Comparison of ENCODE assay signal across 8 cellular contexts in the genomic region with DNA sequence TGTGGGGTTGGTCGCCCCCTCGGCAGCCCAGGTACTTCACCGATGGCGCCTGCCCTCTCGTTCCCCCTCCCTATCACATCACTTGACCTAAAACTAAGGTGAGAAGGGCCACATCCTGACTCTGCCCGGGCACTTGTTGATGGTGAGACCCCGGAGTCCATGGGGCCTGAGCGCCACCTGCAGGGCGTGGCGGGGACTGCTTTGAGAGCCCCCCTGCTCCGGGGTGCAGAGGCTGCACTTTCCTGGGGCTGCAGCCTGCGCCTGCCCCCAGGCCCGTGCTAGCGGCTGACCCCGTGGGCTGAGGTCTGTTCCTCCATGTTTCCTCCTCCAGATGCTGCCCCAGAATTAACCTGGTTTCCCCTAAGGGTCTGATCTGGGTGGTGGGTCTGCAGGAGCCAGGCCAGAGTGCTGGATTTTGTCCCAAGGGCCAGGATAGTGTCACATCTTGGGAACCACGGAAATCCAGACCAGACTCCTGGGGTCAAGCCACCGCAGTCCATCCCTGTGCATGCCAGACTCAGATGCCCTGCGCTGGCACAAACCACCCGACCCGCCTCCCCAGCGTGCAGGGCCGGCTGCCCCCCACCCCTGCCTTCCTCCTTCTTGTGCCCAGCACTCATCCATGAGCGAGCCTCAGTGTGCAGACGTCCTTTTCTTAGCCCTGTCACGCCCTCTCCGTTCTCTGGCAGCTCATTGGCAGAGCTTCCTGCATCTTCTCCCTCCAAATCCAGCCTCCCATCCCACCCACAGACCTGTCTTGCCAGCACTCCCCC. TPM values are rescaled to one million over a fixed set of nuclear protein-coding genes. Genes with fewer than 3 reads are reported as not detected.
DNase-seq lines count a peak whose midpoint lies in the region; ATAC-seq and TF ChIP-seq lines count a peak whose summit lies in the region.

No MANE protein-coding gene starts in this region.

- H3K27me3 Mint-ChIP-seq in brain, result peaks cover 3% of the 10 kb centered on the region

- H3K27ac ChIP-seq in lower lobe of right lung, result no peak overlapping the region

- H3K4me1 Mint-ChIP-seq in brain, result peaks cover 34% of the 10 kb centered on the region

- ATAC-seq in lower lobe of right lung, result no peak
- ATAC-seq in HG02759 (IDR thresholded peaks at IDR 0.05; ENCODE audit: unreplicated experiment), result no peak
- no peak for ATAC-seq in HG03469 (IDR thresholded peaks at IDR 0.05; ENCODE audit: unreplicated experiment)

- intact Hi-C loops in lower lobe of right lung (cut with DNase I), result no loop called here

- peak overlapping the region in 1 of 5 experiments; percentile 45 for H3K27ac Mint-ChIP-seq in brain

- H3K36me3 Mint-ChIP-seq in brain, result no peaks in the 10 kb centered on the region

- TF ChIP-seq CTCF in brain (conservative IDR thresholded peaks at IDR 0.05), result peak; percentile 79 to 87
- peak; percentile 78 for TF ChIP-seq CTCF in lower lobe of right lung (IDR thresholded peaks at IDR 0.05)

- DNase-seq in DMS153 treated with DMSO at 0.1 percent for 48 hours (lab: John Stamatoyannopoulos, UW; ENCODE audit: unreplicated experiment) (peak; percentile 11), HUDEP-2 (lab: John Stamatoyannopoulos, UW; ENCODE audit: unreplicated experiment in 76 of 76) (peak in 45 of 76 experiments; percentile 4 to 67 (median 30)), UCSD-AML1 (lab: John Stamatoyannopoulos, UW; ENCODE audit: unreplicated experiment) (peak; percentile 72), lower lobe of right lung (peak; percentile 73)
- DNase-seq in stimulated activated CD8-positive, alpha-beta memory T cell treated with anti-CD3 and anti-CD28 coated beads, Interleukin-4, amount 100 ng/mL, for 24 hours (ENCODE audit: low read depth), result peak; percentile 61

- peak overlapping the region in 4 of 5 experiments; percentile 56 to 79 (median 65) for H3K4me3 Mint-ChIP-seq in brain

- H3K27me3 ChIP-seq in lower lobe of right lung (ENCODE audit: low read depth), result no peaks in the 10 kb centered on the region

- no peak overlapping the region for H3K4me3 ChIP-seq in lower lobe of right lung

- H3K36me3 ChIP-seq in lower lobe of right lung, result peaks cover 21% of the 10 kb centered on the region

- H3K9me3 Mint-ChIP-seq in brain, result no peaks in the 10 kb centered on the region

- no peaks in the 10 kb centered on the region for H3K9me3 ChIP-seq in lower lobe of right lung

- H3K4me1 ChIP-seq in lower lobe of right lung, result peaks cover 28% of the 10 kb centered on the region

RNA-seq across cellular contexts. Expression of a gene that starts 2.7 kb away (rescaled TPM):
- 69.2 TPM for polyA plus RNA-seq in brain (ENCODE audit: insufficient read depth, low read depth, low replicate concordance)
- total RNA-seq in lower lobe of right lung, result 24.3 TPM

RNA-seq across cellular contexts. Expression of a gene that starts 3.0 kb away (rescaled TPM):
- 10.8 TPM for polyA plus RNA-seq in brain (ENCODE audit: insufficient read depth, low read depth, low replicate concordance)
- 43.2 TPM for total RNA-seq in lower lobe of right lung

RNA-seq across cellular contexts. Expression of a gene that starts 19.1 kb away (rescaled TPM):
- 31.5 TPM for polyA plus RNA-seq in brain (ENCODE audit: insufficient read depth, low read depth, low replicate concordance)
- 8.3 TPM for total RNA-seq in lower lobe of right lung

RNA-seq across cellular contexts. Expression of a gene that starts 53.3 kb away (rescaled TPM):
- polyA plus RNA-seq in brain (ENCODE audit: insufficient read depth, low read depth, low replicate concordance), result 38.7 TPM
- total RNA-seq in lower lobe of right lung, result 98.1 TPM

Comparison
In these comparisons a context has a peak if more than half of its experiments do, and no peak if none do; other contexts are left out.
1. DNase-seq: peak in every context shown above with its lines; median percentile 73 in lower lobe of right lung; 72 in UCSD-AML1; 61 in stimulated activated CD8-positive, alpha-beta memory T cell treated with anti-CD3 and anti-CD28 coated beads, Interleukin-4, amount 100 ng/mL, for 24 hours; 30 in HUDEP-2; 11 in DMS153 treated with DMSO at 0.1 percent for 48 hours.